ENCODE assay signal across 30 cellular contexts in the genomic region with DNA sequence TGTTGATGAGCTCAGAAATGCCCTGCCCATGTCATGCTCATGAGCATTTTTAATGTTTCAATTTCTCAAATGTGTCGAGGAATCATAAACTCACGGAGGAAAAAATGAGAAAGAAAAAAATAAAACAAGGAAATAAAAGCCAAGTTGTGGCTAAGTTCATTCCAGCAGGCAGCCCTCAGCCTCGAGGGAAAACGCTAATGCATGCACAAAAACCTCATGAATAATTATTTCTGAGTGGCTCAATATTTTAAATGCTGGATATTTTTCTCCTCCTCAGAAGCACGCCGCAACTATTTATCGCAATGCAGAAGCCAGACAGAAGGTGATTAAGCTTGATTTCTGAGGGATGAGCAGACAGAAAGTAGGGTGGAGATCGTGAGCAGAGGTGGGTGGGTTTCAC.
"Had no signal": no experiment of that assay in that cellular context is flagged by ENCODE, and none has a peak within 500 bp of the region (broad histone marks: within the 10 kb centered on the region; RNA-seq: fewer than 3 reads in every experiment).

No MANE protein-coding gene starts in this region.

- H3K4me1 ChIP-seq: adrenal gland, body of pancreas, breast epithelium had no signal

- ATAC-seq: activated CD8-positive, alpha-beta T cell treated with anti-CD3 and anti-CD28 coated beads for 36 hours; activated naive CD4-positive, alpha-beta T cell treated with anti-CD3 and anti-CD28 coated beads, Interleukin-2, amount 50 U/mL, for 72 hours; body of pancreas; PC-3; Right ventricle myocardium inferior had no signal

- H3K4me3 ChIP-seq: adrenal gland, body of pancreas, breast epithelium had no signal

- DNase-seq: activated CD4-positive, alpha-beta T cell treated with anti-CD3 and anti-CD28 coated beads for 1 hour; activated CD4-positive, alpha-beta T cell treated with anti-CD3 and anti-CD28 coated beads, Interleukin-2, amount 10 ng/mL, durations not matched to agents 24 days and 14 days; activated CD4-positive, alpha-beta T cell treated with anti-CD3 and anti-CD28 coated beads, Interleukin-2, amount 50 U/mL, for 4 hours; activated CD4-positive, CD25-positive, alpha-beta regulatory T cell; activated CD8-positive, alpha-beta T cell treated with anti-CD3 and anti-CD28 coated beads for 36 hours; activated gamma-delta T cell treated with Interleukin-2 at 50 U/mL for 16 hours; activated naive CD4-positive, alpha-beta T cell treated with anti-CD3 and anti-CD28 coated beads for 36 hours; activated T-cell treated with anti-CD3 and anti-CD28 coated beads, Interleukin-2, amount 50 U/mL, for 24 hours; adrenal gland; body of pancreas; Karpas-422; NCI-H1105; NCI-H1417 treated with DMSO at 0.1 percent for 48 hours; NCI-H1694; NCI-H1930; NCI-H345; NCI-H526; NCI-H748 treated with DMSO at 0.1 percent for 48 hours; NK-92 treated with Interleukin-12 subunit alpha and Interleukin-12 subunit beta, amount 100 ng/mL, for 24 hours; PC-3; SIG-M5; SW 1271; T-helper 1 cell; T-helper 2 cell; T-helper 9 cell had no signal

- H3K27me3 ChIP-seq: adrenal gland, body of pancreas, breast epithelium had no signal

- H3K36me3 ChIP-seq: adrenal gland, breast epithelium had no signal

- H3K9me3 ChIP-seq: adrenal gland, body of pancreas, breast epithelium had no signal

- H3K27ac ChIP-seq: adrenal gland, body of pancreas, breast epithelium, RWPE1, VCaP had no signal
